19 cellular contexts compared by ENCODE assay signal in genomic region chr21:40752125-40752524, GRCh38.
DNase-seq lines count a peak whose midpoint lies in the region; ATAC-seq and TF ChIP-seq lines count a peak whose summit lies in the region.
"Had no signal": no experiment of that assay in that cellular context is flagged by ENCODE, and none has a peak within 500 bp of the region (broad histone marks: within the 10 kb centered on the region; RNA-seq: fewer than 3 reads in every experiment).

No MANE protein-coding gene starts in this region.

- H3K9me3 ChIP-seq in WERI-Rb-1 (ENCODE audit: severe bottlenecking) = no peaks in the 10 kb centered on the region
- H3K9me3 ChIP-seq: Caco-2, Peyer's patch had no signal

- no peaks in the 10 kb centered on the region for H3K36me3 ChIP-seq in WERI-Rb-1
- H3K36me3 ChIP-seq: Peyer's patch had no signal

- CTCF ChIA-PET in activated CD8-positive, alpha-beta T cell treated with anti-CD3 and anti-CD28 coated beads for 36 hours (lab: Charles Lee) = no interaction called here

- DNase-seq in NCI-H1694 treated with DMSO at 0.1 percent for 48 hours (lab: John Stamatoyannopoulos, UW) (peak; percentile 33), NCI-H1694 (lab: John Stamatoyannopoulos, UW) (no peak), WERI-Rb-1 (peak; percentile 34), iPS-NIHi7 (ENCODE audit: extremely low spot score) (peak; percentile 65), retina (peak; percentile 69), GOT3 (lab: John Stamatoyannopoulos, UW) (no peak)
- no peak for DNase-seq in activated CD4-positive, alpha-beta T cell treated with anti-CD3 and anti-CD28 coated beads for 4 hours
- DNase-seq in activated CD8-positive, alpha-beta T cell treated with anti-CD3 and anti-CD28 coated beads for 36 hours = no peak
- DNase-seq: Caco-2; CD4-positive, alpha-beta T cell; HCEC 1CT; MM.1S; NCI-H1092; NCI-H187; NCI-H2107; NCI-H226; NCI-H526; Peyer's patch had no signal

- H3K4me3 ChIP-seq in WERI-Rb-1 (ENCODE audit: low read depth, low read length) = no peak overlapping the region
- H3K4me3 ChIP-seq: Peyer's patch had no signal

- H3K27ac ChIP-seq in WERI-Rb-1 = no peak overlapping the region
- H3K27ac ChIP-seq: Peyer's patch had no signal

- H3K4me1 Mint-ChIP-seq in activated CD8-positive, alpha-beta T cell treated with anti-CD3 and anti-CD28 coated beads for 36 hours (ENCODE audit: low read depth) = no peaks in the 10 kb centered on the region

- POLR2A ChIA-PET in activated CD8-positive, alpha-beta T cell treated with anti-CD3 and anti-CD28 coated beads for 36 hours (lab: Charles Lee) = no interaction called here

- no peaks in the 10 kb centered on the region for H3K27me3 ChIP-seq in WERI-Rb-1 (ENCODE audit: insufficient read depth, low read depth, severe bottlenecking)
- H3K27me3 ChIP-seq: Peyer's patch had no signal

- no peaks in the 10 kb centered on the region for H3K9me3 Mint-ChIP-seq in activated CD8-positive, alpha-beta T cell treated with anti-CD3 and anti-CD28 coated beads for 36 hours
- H3K9me3 Mint-ChIP-seq: CD4-positive, alpha-beta T cell had no signal

- no peak for ATAC-seq in activated CD8-positive, alpha-beta T cell treated with anti-CD3 and anti-CD28 coated beads for 36 hours
- ATAC-seq: Right ventricle myocardium inferior had no signal

- no peak overlapping the region for H3K4me3 Mint-ChIP-seq in activated CD8-positive, alpha-beta T cell treated with anti-CD3 and anti-CD28 coated beads for 36 hours
- H3K4me3 Mint-ChIP-seq: CD4-positive, alpha-beta T cell had no signal

- no peaks in the 10 kb centered on the region for H3K36me3 Mint-ChIP-seq in activated CD8-positive, alpha-beta T cell treated with anti-CD3 and anti-CD28 coated beads for 36 hours (ENCODE audit: low read depth)

- intact Hi-C loops in activated CD8-positive, alpha-beta T cell treated with anti-CD3 and anti-CD28 coated beads for 36 hours (cut with micrococcal nuclease) = no loop called here

- H3K27ac Mint-ChIP-seq in activated CD8-positive, alpha-beta T cell treated with anti-CD3 and anti-CD28 coated beads for 36 hours = no peak overlapping the region
- H3K27ac Mint-ChIP-seq: CD4-positive, alpha-beta T cell had no signal

- peaks cover 4% of the 10 kb centered on the region for H3K27me3 Mint-ChIP-seq in activated CD8-positive, alpha-beta T cell treated with anti-CD3 and anti-CD28 coated beads for 36 hours

- no peak for TF ChIP-seq CTCF in WERI-Rb-1 (IDR thresholded peaks at IDR 0.05; ENCODE audit: low read depth, low read length)
- no peak for TF ChIP-seq CTCF in activated CD8-positive, alpha-beta T cell treated with anti-CD3 and anti-CD28 coated beads for 36 hours (IDR thresholded peaks at IDR 0.05)

Comparison
In these comparisons a context has a peak if more than half of its experiments do, and no peak if none do; other contexts are left out.
1. DNase-seq: peak in NCI-H1694 treated with DMSO at 0.1 percent for 48 hours (single experiment), WERI-Rb-1 (single experiment), iPS-NIHi7 (single experiment) and retina (single experiment); none in NCI-H1694 (single experiment), activated CD4-positive, alpha-beta T cell treated with anti-CD3 and anti-CD28 coated beads for 4 hours (0 of 2), GOT3 (single experiment) and activated CD8-positive, alpha-beta T cell treated with anti-CD3 and anti-CD28 coated beads for 36 hours (single experiment).